11 cellular contexts compared by ENCODE assay signal in the genomic region with DNA sequence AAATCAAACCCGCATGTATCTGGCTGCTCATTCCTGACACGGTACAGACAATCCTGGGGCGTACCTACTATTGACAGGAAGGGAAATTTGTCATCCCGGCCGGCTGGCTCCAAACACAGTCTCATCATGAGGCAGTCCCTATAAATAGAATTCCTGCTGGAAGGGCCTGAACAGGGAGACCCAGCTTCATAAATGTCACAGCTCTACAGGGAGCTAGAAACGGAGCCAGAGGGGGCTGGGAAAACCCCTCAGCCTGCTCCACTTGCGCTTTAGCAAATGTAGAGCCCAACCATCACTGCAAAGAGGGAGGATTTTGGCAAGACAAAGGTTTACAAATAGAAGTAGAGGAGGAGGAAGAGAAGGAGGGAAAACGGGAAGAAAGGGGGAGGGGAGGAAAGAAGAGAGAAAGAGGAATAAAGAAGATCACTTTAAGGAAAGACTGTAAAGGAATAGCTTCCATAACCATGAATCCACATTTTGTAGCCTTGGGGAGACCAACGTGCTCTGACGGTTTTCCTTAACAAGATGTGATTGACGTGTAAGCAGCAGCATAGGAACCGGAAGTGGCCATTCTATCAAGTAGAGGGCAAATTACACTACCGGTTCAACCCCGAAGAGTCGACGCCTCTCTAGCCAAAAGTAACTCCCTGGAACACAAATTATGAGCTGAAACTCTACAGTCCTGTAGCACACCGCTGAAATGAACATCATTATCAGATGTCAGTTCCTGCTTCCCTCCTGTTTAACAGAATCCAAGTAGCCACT. TPM values are rescaled to one million over a fixed set of nuclear protein-coding genes. Genes with fewer than 3 reads are reported as not detected.
DNase-seq lines count a peak whose midpoint lies in the region; ATAC-seq, FAIRE-seq and TF ChIP-seq lines count a peak whose summit lies in the region.
"Had no signal": no experiment of that assay in that cellular context is flagged by ENCODE, and none has a peak within 500 bp of the region (broad histone marks: within the 10 kb centered on the region; RNA-seq: fewer than 3 reads in every experiment).

No MANE protein-coding gene starts in this region.

- H3K4ac ChIP-seq in trophoblast cell (ENCODE audit: low read depth, low read length): no peak overlapping the region

- no peak overlapping the region for H3K18ac ChIP-seq in trophoblast cell (ENCODE audit: low read length)

- no peak overlapping the region for H2AK5ac ChIP-seq in trophoblast cell (ENCODE audit: low read length)

- H3K9me3 ChIP-seq in OCI-LY3 (ENCODE audit: insufficient read depth, low read length) (no peaks in the 10 kb centered on the region), endothelial cell of umbilical vein (replicated peaks; ENCODE audit: control insufficient read depth, insufficient read depth, low read length) (no peaks in the 10 kb centered on the region), right lobe of liver (no peaks in the 10 kb centered on the region), thyroid gland (no peaks in the 10 kb centered on the region), trophoblast cell (ENCODE audit: insufficient read depth, low read depth, low read length) (no peaks in the 10 kb centered on the region)

- H2AFZ ChIP-seq in OCI-LY3 (ENCODE audit: low read depth, low read length) (no peak overlapping the region), endothelial cell of umbilical vein (ENCODE audit: low read depth, low read length) (peak overlapping the region; percentile 88), trophoblast cell (ENCODE audit: insufficient read depth, low read length, poor library complexity) (no peak overlapping the region)

- H3K14ac ChIP-seq in trophoblast cell (ENCODE audit: low read length): no peak overlapping the region

- H3K27me3 ChIP-seq in OCI-LY3 (ENCODE audit: low read depth, low read length): no peaks in the 10 kb centered on the region
- no peaks in the 10 kb centered on the region for H3K27me3 ChIP-seq in endothelial cell of umbilical vein (ENCODE audit: control insufficient read depth in 2 of 2, insufficient read depth in 2 of 2, low read length in 2 of 2)
- no peaks in the 10 kb centered on the region for H3K27me3 ChIP-seq in right lobe of liver
- no peaks in the 10 kb centered on the region for H3K27me3 ChIP-seq in thyroid gland
- no peaks in the 10 kb centered on the region for H3K27me3 ChIP-seq in trophoblast cell (ENCODE audit: insufficient read depth, low read length)

- TF ChIP-seq CTCF in OCI-LY3 (IDR thresholded peaks at IDR 0.05; ENCODE audit: low read depth, low read length) (no peak), endothelial cell of umbilical vein (IDR thresholded peaks at IDR 0.05; ENCODE audit: extremely low read depth in 1 of 2, insufficient read depth in 1 of 2, low read depth in 1 of 2, low read length in 2 of 2) (no peak), right lobe of liver (IDR thresholded peaks at IDR 0.05) (no peak), thyroid gland (IDR thresholded peaks at IDR 0.05) (no peak)

- H4K12ac ChIP-seq in trophoblast cell (ENCODE audit: low read depth, low read length): no peak overlapping the region

- ATAC-seq in right lobe of liver (peak; percentile 60 to 82 (median 72)), HG03175 (IDR thresholded peaks at IDR 0.05; ENCODE audit: unreplicated experiment) (no peak), HG03280 (IDR thresholded peaks at IDR 0.05; ENCODE audit: unreplicated experiment) (no peak)

- DNase-seq in endothelial cell of umbilical vein (ENCODE audit: low read depth, low spot score) (peak; percentile 62), right lobe of liver (no peak), thyroid gland (peak; percentile 22 to 28), NCI-H187 treated with DMSO at 0.1 percent for 48 hours (lab: John Stamatoyannopoulos, UW) (no peak), trophoblast cell (no peak)
- DNase-seq: NCI-H2171, WERI-Rb-1 had no signal

- H3K79me1 ChIP-seq in trophoblast cell (ENCODE audit: low read length): no peaks in the 10 kb centered on the region

- 0 out of 2 replicates have a peak overlapping the region, but pooled peaks have one; percentile 16 for H3K4me2 ChIP-seq in OCI-LY3 (ENCODE audit: low read length)
- H3K4me2 ChIP-seq in endothelial cell of umbilical vein (ENCODE audit: insufficient read depth, low read length): peak overlapping the region; percentile 17
- no peak overlapping the region for H3K4me2 ChIP-seq in trophoblast cell (ENCODE audit: low read length)

- H4K91ac ChIP-seq in trophoblast cell (ENCODE audit: low read depth, low read length): no peak overlapping the region

- no peak overlapping the region for H2BK12ac ChIP-seq in trophoblast cell (ENCODE audit: low read length)

- WGBS in right lobe of liver (ENCODE audit: insufficient coverage, low coverage, low lambda C conversion rate, missing lambda C conversion rate): 38% methylated on average over 15 of the region's 17 CpGs
- WGBS in thyroid gland, 2 donors: 69 to 74% methylated on average over 17 of the region's 17 CpGs
- 100% methylated on average over 1 of the region's 17 CpGs for WGBS in trophoblast cell (ENCODE audit: extremely low coverage, insufficient coverage, insufficient read length)

- H3K4me3 ChIP-seq in OCI-LY3 (ENCODE audit: low read length) (no peak overlapping the region), endothelial cell of umbilical vein (replicated peaks in 1 of 3; ENCODE audit: insufficient read depth in 1 of 3, low read depth in 1 of 3, low read length in 3 of 3) (no peak overlapping the region), right lobe of liver (no peak overlapping the region), thyroid gland (replicated peaks in 1 of 3) (no peak overlapping the region), trophoblast cell (ENCODE audit: low read depth, low read length) (no peak overlapping the region)

- H2BK120ac ChIP-seq in trophoblast cell (ENCODE audit: insufficient read depth, low read length, poor library complexity): no peak overlapping the region

- H3K9ac ChIP-seq in OCI-LY3 (ENCODE audit: low read length): no peak overlapping the region
- H3K9ac ChIP-seq in endothelial cell of umbilical vein (replicated peaks; ENCODE audit: extremely low read depth, insufficient read depth, low read length): peak overlapping the region; percentile 29
- no peak overlapping the region for H3K9ac ChIP-seq in trophoblast cell (ENCODE audit: low read length)

- intact Hi-C loops in endothelial cell of umbilical vein (cut with micrococcal nuclease) (loop anchor here (2.0 kb wide), 1 partner anchor 33 kb away; no protein-coding TSS in a partner anchor), right lobe of liver (cut with DNase I) (no loop called here), thyroid gland (cut with DNase I) (no loop called here)

- no TSS peak for BruUV-seq in endothelial cell of umbilical vein (replicated peaks; lab: Mats Ljungman, UMichigan)

- no peaks in the 10 kb centered on the region for H4K20me1 ChIP-seq in OCI-LY3 (ENCODE audit: insufficient read depth, low read length)
- no peaks in the 10 kb centered on the region for H4K20me1 ChIP-seq in endothelial cell of umbilical vein (replicated peaks; ENCODE audit: control insufficient read depth, extremely low read depth, insufficient read depth, low read length)

- H4K8ac ChIP-seq in trophoblast cell (ENCODE audit: low read depth, low read length): no peak overlapping the region

- H3K79me2 ChIP-seq in OCI-LY3 (ENCODE audit: low read length) (no peaks in the 10 kb centered on the region), endothelial cell of umbilical vein (ENCODE audit: control insufficient read depth, insufficient read depth, low read length) (no peaks in the 10 kb centered on the region), trophoblast cell (ENCODE audit: control insufficient read depth, insufficient read depth, low read length, poor library complexity) (no peaks in the 10 kb centered on the region)

- H3K4me1 ChIP-seq in OCI-LY3 (ENCODE audit: low read length) (peaks cover 12% of the 10 kb centered on the region), endothelial cell of umbilical vein (ENCODE audit: control insufficient read depth, extremely low read depth, insufficient read depth, low read length) (peaks cover 25% of the 10 kb centered on the region), right lobe of liver (no peaks in the 10 kb centered on the region), thyroid gland (peaks cover 0 to 5% of the 10 kb centered on the region in 2 donors), trophoblast cell (ENCODE audit: control insufficient read depth in 1 of 2, insufficient read depth in 2 of 2, low read length in 2 of 2) (no peaks in the 10 kb centered on the region)

- POLR2A ChIA-PET in endothelial cell of umbilical vein (lab: Charles Lee): no interaction called here

- FAIRE-seq in endothelial cell of umbilical vein (lab: Jason Lieb, UNC): peak; percentile 88
- FAIRE-seq: colon had no signal

- no peak for TF ChIP-seq POLR2A in endothelial cell of umbilical vein (IDR thresholded peaks at IDR 0.05; ENCODE audit: low read depth, low read length)
- no peak for TF ChIP-seq POLR2A in right lobe of liver (IDR thresholded peaks at IDR 0.05)
- no peak for TF ChIP-seq POLR2A in thyroid gland (IDR thresholded peaks at IDR 0.05)

- no peak overlapping the region for H3K23ac ChIP-seq in trophoblast cell (ENCODE audit: low read length)

- no peak overlapping the region for H3K27ac ChIP-seq in OCI-LY3 (ENCODE audit: low read length)
- H3K27ac ChIP-seq in endothelial cell of umbilical vein (ENCODE audit: insufficient read depth, low read depth, low read length): peak overlapping the region; percentile 56
- H3K27ac ChIP-seq in right lobe of liver: peak overlapping the region in 1 of 3 donors; percentile 12
- H3K27ac ChIP-seq in thyroid gland: peak overlapping the region; percentile 17 to 75 (median 54)
- H3K27ac ChIP-seq in trophoblast cell (ENCODE audit: low read depth, low read length): no peak overlapping the region
- H3K27ac ChIP-seq: WERI-Rb-1 had no signal

- dilution Hi-C loops in endothelial cell of umbilical vein (cut with MboI; ENCODE audit: extremely low pct_ligation_motif_present, low sequenced_read_pairs): no loop called here

- H2BK5ac ChIP-seq in trophoblast cell (ENCODE audit: low read depth, low read length, poor library complexity): no peak overlapping the region

- CTCF ChIA-PET in endothelial cell of umbilical vein (lab: Charles Lee): interaction anchor here (1.2 kb wide), 1 partner anchor 266 kb away, joined by 3 read pairs; no protein-coding TSS in a partner anchor

- H3K36me3 ChIP-seq in OCI-LY3 (replicated peaks; ENCODE audit: low read depth, low read length) (no peaks in the 10 kb centered on the region), endothelial cell of umbilical vein (ENCODE audit: control insufficient read depth in 2 of 2, extremely low read depth in 1 of 2, insufficient read depth in 2 of 2, low read length in 2 of 2) (no peaks in the 10 kb centered on the region), right lobe of liver (no peaks in the 10 kb centered on the region), thyroid gland (no peaks in the 10 kb centered on the region), trophoblast cell (ENCODE audit: control insufficient read depth in 1 of 2, insufficient read depth in 2 of 2, low read length in 2 of 2) (no peaks in the 10 kb centered on the region)

- no peaks in the 10 kb centered on the region for H3K9me1 ChIP-seq in endothelial cell of umbilical vein (replicated peaks; ENCODE audit: control insufficient read depth, extremely low read depth, insufficient read depth, low read length)

RNA-seq across cellular contexts. Expression of gene TTN, which starts 56.8 kb away (rescaled TPM):
- total RNA-seq in endothelial cell of umbilical vein: 0.44 and 0.49 TPM in 2 replicates
- polyA plus RNA-seq in endothelial cell of umbilical vein: 0.10 and 0.11 TPM in 2 replicates
- 0.03 and 0.06 TPM in 2 replicates for polyA plus RNA-seq in endothelial cell of umbilical vein (2011; cell fraction: cytosol; rRNA removed)
- polyA plus RNA-seq in endothelial cell of umbilical vein (2011; cell fraction: nucleus; rRNA removed): 0.36 and 0.38 TPM in 2 replicates
- 0.52 and 1.4 TPM in 2 replicates for polyA plus RNA-seq in endothelial cell of umbilical vein (2012)
- polyA minus RNA-seq in endothelial cell of umbilical vein: 0.40 and 2.0 TPM in 2 replicates
- polyA minus RNA-seq in endothelial cell of umbilical vein (2011; cell fraction: cytosol; rRNA and poly(A)+ RNA removed): not detected
- 0.48 and 1.6 TPM in 2 replicates for polyA minus RNA-seq in endothelial cell of umbilical vein (2011; cell fraction: nucleus; rRNA and poly(A)+ RNA removed)
- total RNA-seq in right lobe of liver: 1 to 10 TPM in 3 of 6 experiments, under 1 TPM in 3; 0.42 to 9.5 (median 0.97) TPM
- 10 to 100 TPM in 3 of 4 donors, 1 to 10 TPM in 1; 6.3 to 11.3 (median 10.3) TPM for total RNA-seq in thyroid gland
- polyA plus RNA-seq in trophoblast cell (2013): 0.07 and 0.12 TPM in 2 replicates

Comparison
In these comparisons a context has a peak if more than half of its experiments do, and no peak if none do; other contexts are left out.
1. H3K27ac ChIP-seq: peak in endothelial cell of umbilical vein (single experiment) and thyroid gland (3 of 3); none in OCI-LY3 (single experiment) and trophoblast cell (single experiment).
2. DNase-seq: peak in endothelial cell of umbilical vein (single experiment) and thyroid gland (2 of 2); none in right lobe of liver (0 of 3), NCI-H187 treated with DMSO at 0.1 percent for 48 hours (single experiment) and trophoblast cell (0 of 2).
3. ATAC-seq: peak in right lobe of liver (4 of 4); none in HG03175 (single experiment) and HG03280 (single experiment).